ENCODE assay signal across 32 cellular contexts in genomic region chr12:42003031-42003430, GRCh38.
A peak's percentile ranks its signal among the peaks of the same experiment; 100 is the strongest.
DNase-seq lines count a peak whose midpoint lies in the region; ATAC-seq and FAIRE-seq lines count a peak whose summit lies in the region.
"Had no signal": no experiment of that assay in that cellular context is flagged by ENCODE, and none has a peak within 500 bp of the region (broad histone marks: within the 10 kb centered on the region; RNA-seq: fewer than 3 reads in every experiment).

No MANE protein-coding gene starts in this region.

- no peak overlapping the region for H3K27ac Mint-ChIP-seq in stimulated activated effector memory CD8-positive, alpha-beta T cell treated with anti-CD3 and anti-CD28 coated beads, Interleukin-12 subunit alpha, Interleukin-12 subunit beta, amount 100 ng/mL, for 72 hours
- H3K27ac Mint-ChIP-seq: B cell; CD4-positive, alpha-beta T cell; CD4-positive, CD25-positive, alpha-beta regulatory T cell; CD8-positive, alpha-beta T cell had no signal

- DNase-seq in NCI-H82 (lab: John Stamatoyannopoulos, UW), result peak; percentile 89
- DNase-seq in NCI-H82 treated with DMSO at 0.1 percent for 48 hours (lab: John Stamatoyannopoulos, UW; ENCODE audit: unreplicated experiment), result peak; percentile 85
- peak; percentile 100 for DNase-seq in SK-N-DZ (ENCODE audit: low spot score)
- no peak for DNase-seq in urothelium cell line (ENCODE audit: low spot score)
- DNase-seq in occipital lobe (lab: John Stamatoyannopoulos, UW), result no peak
- DNase-seq in stimulated activated effector memory CD8-positive, alpha-beta T cell treated with anti-CD3 and anti-CD28 coated beads, Interleukin-12 subunit alpha, Interleukin-12 subunit beta, amount 100 ng/mL, for 72 hours (ENCODE audit: low spot score in 2 of 2), result no peak
- no peak for DNase-seq in HuH-7 (ENCODE audit: low spot score)
- no peak for DNase-seq in stimulated activated CD4-positive, alpha-beta T cell treated with anti-CD3 and anti-CD28 coated beads, Interleukin-15, amount 100 ng/mL, for 24 hours
- DNase-seq: 8988T; ACHN; AML-193; BE2C; C1 segment of cervical spinal cord; Caco-2; Calu3; CD4-positive, alpha-beta memory T cell; CD4-positive, alpha-beta T cell; CD4-positive, CD25-positive, alpha-beta regulatory T cell; CD8-positive, alpha-beta memory T cell; CD8-positive, alpha-beta T cell; DMS 273 treated with DMSO at 0.1 percent for 48 hours; DMS153; DMS53; DMS79; DMS79 treated with DMSO at 0.1 percent for 48 hours; DND-41; EL had no signal

- H3K9me3 Mint-ChIP-seq in stimulated activated effector memory CD8-positive, alpha-beta T cell treated with anti-CD3 and anti-CD28 coated beads, Interleukin-12 subunit alpha, Interleukin-12 subunit beta, amount 100 ng/mL, for 72 hours, result no peaks in the 10 kb centered on the region
- H3K9me3 Mint-ChIP-seq: CD4-positive, alpha-beta T cell; CD4-positive, CD25-positive, alpha-beta regulatory T cell; CD8-positive, alpha-beta memory T cell; CD8-positive, alpha-beta T cell had no signal

- no peak for ATAC-seq in stimulated activated effector memory CD8-positive, alpha-beta T cell treated with anti-CD3 and anti-CD28 coated beads, Interleukin-12 subunit alpha, Interleukin-12 subunit beta, amount 100 ng/mL, for 72 hours
- ATAC-seq: A549; CD8-positive, alpha-beta T cell had no signal

- no peaks in the 10 kb centered on the region for H3K4me1 Mint-ChIP-seq in stimulated activated effector memory CD8-positive, alpha-beta T cell treated with anti-CD3 and anti-CD28 coated beads, Interleukin-12 subunit alpha, Interleukin-12 subunit beta, amount 100 ng/mL, for 72 hours
- H3K4me1 Mint-ChIP-seq: B cell; CD4-positive, alpha-beta memory T cell; CD4-positive, CD25-positive, alpha-beta regulatory T cell; CD8-positive, alpha-beta memory T cell had no signal

- H3K4me3 Mint-ChIP-seq in stimulated activated effector memory CD8-positive, alpha-beta T cell treated with anti-CD3 and anti-CD28 coated beads, Interleukin-12 subunit alpha, Interleukin-12 subunit beta, amount 100 ng/mL, for 72 hours, result no peak overlapping the region
- H3K4me3 Mint-ChIP-seq: B cell; CD14-positive monocyte; CD4-positive, alpha-beta memory T cell; CD4-positive, alpha-beta T cell; CD4-positive, CD25-positive, alpha-beta regulatory T cell; CD8-positive, alpha-beta memory T cell; CD8-positive, alpha-beta T cell had no signal

- no peaks in the 10 kb centered on the region for H3K36me3 Mint-ChIP-seq in stimulated activated effector memory CD8-positive, alpha-beta T cell treated with anti-CD3 and anti-CD28 coated beads, Interleukin-12 subunit alpha, Interleukin-12 subunit beta, amount 100 ng/mL, for 72 hours
- H3K36me3 Mint-ChIP-seq: CD14-positive monocyte; CD4-positive, alpha-beta memory T cell; CD4-positive, CD25-positive, alpha-beta regulatory T cell; CD8-positive, alpha-beta memory T cell; CD8-positive, alpha-beta T cell had no signal

- peak; percentile 46 for FAIRE-seq in urothelium cell line (lab: Jason Lieb, UNC)
- FAIRE-seq: A204.1, A549, D721Med had no signal

Comparison
In these comparisons a context has a peak if more than half of its experiments do, and no peak if none do; other contexts are left out.
1. DNase-seq: peak in NCI-H82 (single experiment), NCI-H82 treated with DMSO at 0.1 percent for 48 hours (single experiment) and SK-N-DZ (single experiment); none in urothelium cell line (single experiment), occipital lobe (single experiment), stimulated activated effector memory CD8-positive, alpha-beta T cell treated with anti-CD3 and anti-CD28 coated beads, Interleukin-12 subunit alpha, Interleukin-12 subunit beta, amount 100 ng/mL, for 72 hours (0 of 2), HuH-7 (single experiment) and stimulated activated CD4-positive, alpha-beta T cell treated with anti-CD3 and anti-CD28 coated beads, Interleukin-15, amount 100 ng/mL, for 24 hours (single experiment).